In genomic region chr11:64019106-64020031, GRCh38 we compare ENCODE assay signal across 19 cellular contexts. TPM values are rescaled to one million over a fixed set of nuclear protein-coding genes. Genes with fewer than 3 reads are reported as not detected.
DNase-seq lines count a peak whose midpoint lies in the region; ATAC-seq and TF ChIP-seq lines count a peak whose summit lies in the region.
"Had no signal": no experiment of that assay in that cellular context is flagged by ENCODE, and none has a peak within 500 bp of the region (broad histone marks: within the 10 kb centered on the region; RNA-seq: fewer than 3 reads in every experiment).

No MANE protein-coding gene starts in this region.

- H3K4me3 ChIP-seq in GM23338 (no peak overlapping the region), NT2/D1 (ENCODE audit: insufficient read length, low read depth) (no peak overlapping the region), left ventricle myocardium inferior (peak overlapping the region; percentile 25), trophoblast cell (ENCODE audit: low read depth, low read length) (peak overlapping the region; percentile 23)
- H3K4me3 ChIP-seq: GM12878, HAP-1 had no signal

- no peak overlapping the region for H4K91ac ChIP-seq in trophoblast cell (ENCODE audit: low read depth, low read length)

- no peak overlapping the region for H3K27ac ChIP-seq in GM23338 (ENCODE audit: low read depth)
- peak overlapping the region; percentile 71 for H3K27ac ChIP-seq in left ventricle myocardium inferior (replicated peaks)
- H3K27ac ChIP-seq in trophoblast cell (ENCODE audit: low read depth, low read length) = no peak overlapping the region
- H3K27ac ChIP-seq: C4-2B had no signal

- H3K27me3 Mint-ChIP-seq in GM23338 (ENCODE audit: insufficient read depth, low read depth, poor library complexity) = peaks cover 41% of the 10 kb centered on the region

- WGBS in trophoblast cell (ENCODE audit: extremely low coverage, insufficient coverage, insufficient read length) = no CpG with 5 or more reads among the region's 27 CpGs

- no peak overlapping the region for H2AK5ac ChIP-seq in trophoblast cell (ENCODE audit: low read length)

- H2BK12ac ChIP-seq in trophoblast cell (ENCODE audit: low read length) = no peak overlapping the region

- ATAC-seq in GM23338 (peak; percentile 41), HG02938 (IDR thresholded peaks at IDR 0.05; ENCODE audit: unreplicated experiment) (no peak), HG03139 (IDR thresholded peaks at IDR 0.05; ENCODE audit: unreplicated experiment) (no peak)
- ATAC-seq: GM12878 had no signal

- H3K4me1 ChIP-seq in GM23338 (ENCODE audit: insufficient read depth) = peaks cover 33% of the 10 kb centered on the region
- H3K4me1 ChIP-seq in NT2/D1 (ENCODE audit: insufficient read depth, insufficient read length) = peaks cover 43% of the 10 kb centered on the region
- H3K4me1 ChIP-seq in left ventricle myocardium inferior = peaks cover 36% of the 10 kb centered on the region
- H3K4me1 ChIP-seq in trophoblast cell (ENCODE audit: control insufficient read depth in 1 of 2, insufficient read depth in 2 of 2, low read length in 2 of 2) = no peaks in the 10 kb centered on the region
- H3K4me1 ChIP-seq: Caco-2, HAP-1 had no signal

- H3K4me2 ChIP-seq in GM23338 (peak overlapping the region; percentile 14; the same call in 1 of the 2 replicates), trophoblast cell (ENCODE audit: low read length) (no peak overlapping the region)

- H3K27me3 ChIP-seq in GM23338 (ENCODE audit: insufficient read depth) (peaks cover 40% of the 10 kb centered on the region), NT2/D1 (ENCODE audit: insufficient read depth, insufficient read length) (peaks cover 19% of the 10 kb centered on the region), left ventricle myocardium inferior (ENCODE audit: low read depth) (no peaks in the 10 kb centered on the region), trophoblast cell (ENCODE audit: insufficient read depth, low read length) (no peaks in the 10 kb centered on the region)

- TF ChIP-seq CTCF in GM23338 (conservative IDR thresholded peaks at IDR 0.05; ENCODE audit: low read depth in 2 of 2) (no peak), left ventricle myocardium inferior (IDR thresholded peaks at IDR 0.05; ENCODE audit: borderline replicate concordance) (no peak)

- H3K36me3 ChIP-seq in GM23338 (ENCODE audit: insufficient read depth) = no peaks in the 10 kb centered on the region
- H3K36me3 ChIP-seq in NT2/D1 (ENCODE audit: insufficient read depth, insufficient read length, low read length) = no peaks in the 10 kb centered on the region
- no peaks in the 10 kb centered on the region for H3K36me3 ChIP-seq in left ventricle myocardium inferior
- no peaks in the 10 kb centered on the region for H3K36me3 ChIP-seq in trophoblast cell (ENCODE audit: control insufficient read depth in 1 of 2, insufficient read depth in 2 of 2, low read length in 2 of 2)
- H3K36me3 ChIP-seq: HAP-1 had no signal

- no peak overlapping the region for H4K8ac ChIP-seq in trophoblast cell (ENCODE audit: low read depth, low read length)

- H3K27ac Mint-ChIP-seq in GM23338 = no peak overlapping the region

- no peak for DNase-seq in GM23338 (ENCODE audit: low spot score)
- DNase-seq in NT2/D1 (ENCODE audit: low read depth, low spot score) = no peak
- peak; percentile 59 for DNase-seq in left ventricle myocardium inferior
- DNase-seq in trophoblast cell = no peak
- no peak for DNase-seq in stimulated activated CD4-positive, alpha-beta T cell treated with anti-CD3 and anti-CD28 coated beads, Interleukin-4, amount 100 ng/mL, for 1 hour
- no peak for DNase-seq in GM19238 (ENCODE audit: insufficient read length, low spot score)
- DNase-seq: Caco-2, DMS53, NCI-H1694, NCI-H446 treated with DMSO at 0.1 percent for 48 hours, NCI-H82 had no signal

- intact Hi-C loops in left ventricle myocardium inferior (cut with micrococcal nuclease) = no loop called here

- no peak overlapping the region for H3K4me3 Mint-ChIP-seq in GM23338

- no peaks in the 10 kb centered on the region for H3K79me1 ChIP-seq in trophoblast cell (ENCODE audit: low read length)

- no peak overlapping the region for H2BK120ac ChIP-seq in trophoblast cell (ENCODE audit: insufficient read depth, low read length, poor library complexity)

- H3K9me3 ChIP-seq in NT2/D1 (ENCODE audit: insufficient read depth, low read length) (no peaks in the 10 kb centered on the region), left ventricle myocardium inferior (replicated peaks) (no peaks in the 10 kb centered on the region), trophoblast cell (ENCODE audit: insufficient read depth, low read depth, low read length) (peaks cover 2% of the 10 kb centered on the region)
- H3K9me3 ChIP-seq: Caco-2, HAP-1 had no signal

- H2AFZ ChIP-seq in GM23338 (no peak overlapping the region), trophoblast cell (ENCODE audit: insufficient read depth, low read length, poor library complexity) (no peak overlapping the region)

- H3K79me2 ChIP-seq in GM23338 (replicated peaks; ENCODE audit: insufficient read depth) (no peaks in the 10 kb centered on the region), trophoblast cell (ENCODE audit: control insufficient read depth, insufficient read depth, low read length, poor library complexity) (no peaks in the 10 kb centered on the region)

- H2BK5ac ChIP-seq in trophoblast cell (ENCODE audit: low read depth, low read length, poor library complexity) = no peak overlapping the region

- no peaks in the 10 kb centered on the region for H3K9me3 Mint-ChIP-seq in GM23338

- H3K9me2 ChIP-seq in GM23338 (ENCODE audit: insufficient read depth) = no peaks in the 10 kb centered on the region

- no peak overlapping the region for H3K18ac ChIP-seq in trophoblast cell (ENCODE audit: low read length)

- no peaks in the 10 kb centered on the region for H4K20me1 ChIP-seq in GM23338 (replicated peaks; ENCODE audit: insufficient read depth)

- no peak overlapping the region for H3K4ac ChIP-seq in trophoblast cell (ENCODE audit: low read depth, low read length)

- H3F3A ChIP-seq in GM23338 (replicated peaks; ENCODE audit: low read depth) = peaks cover 8% of the 10 kb centered on the region; the same call in 1 of the 2 replicates

- H3K36me3 Mint-ChIP-seq in GM23338 (ENCODE audit: low read depth) = no peaks in the 10 kb centered on the region

- H3K23ac ChIP-seq in trophoblast cell (ENCODE audit: low read length) = no peak overlapping the region

- H3K9ac ChIP-seq in NT2/D1 (ENCODE audit: insufficient read length, low read depth) (peak overlapping the region; percentile 50), trophoblast cell (ENCODE audit: low read length) (no peak overlapping the region)

- peaks cover 44% of the 10 kb centered on the region for H3K4me1 Mint-ChIP-seq in GM23338

- no peak overlapping the region for H3K14ac ChIP-seq in trophoblast cell (ENCODE audit: low read length)

- H4K12ac ChIP-seq in trophoblast cell (ENCODE audit: low read depth, low read length) = no peak overlapping the region

TF ChIP-seq in GM23338, 12 proteins besides CTCF, POLR2A, EP300 and RAD21:
- TF ChIP-seq REST (IDR thresholded peaks at IDR 0.05; ENCODE audit: unreplicated experiment) (peak; percentile 51), POLR2AphosphoS5 (IDR thresholded peaks at IDR 0.05; ENCODE audit: low read depth) (no peak), ZNF331 (CRISPR knock-in tag; IDR thresholded peaks at IDR 0.05; ENCODE audit: low read depth) (no peak)

RNA-seq across cellular contexts. Expression of gene FLRT1, which starts 16.4 kb away (rescaled TPM):
- 0.54 and 1.1 TPM in 2 replicates for total RNA-seq in GM23338 (2014; rRNA removed; shearing (Covaris generic))
- 0.40 and 0.76 TPM in 2 replicates for polyA plus RNA-seq in GM23338 (2016; fragmentation: Nextera tagmentation; extraction: Ambion mirVana)
- total RNA-seq in left ventricle myocardium inferior = 0.44 TPM
- polyA plus RNA-seq in trophoblast cell (2013) = 0.03 TPM in 2 replicates
- total RNA-seq: G401, GM12878, HT1080, SK-MEL-5 had no signal

RNA-seq across cellular contexts. Expression of gene OTUB1, which starts 33.1 kb away (rescaled TPM):
- 94.7 and 122 TPM in 2 replicates for total RNA-seq in GM23338 (2014; rRNA removed; shearing (Covaris generic))
- 193 and 207 TPM in 2 replicates for polyA plus RNA-seq in GM23338 (2016; fragmentation: Nextera tagmentation; extraction: Ambion mirVana)
- total RNA-seq in left ventricle myocardium inferior = 57.0 TPM
- polyA plus RNA-seq in trophoblast cell (2013) = 88.2 and 91.1 TPM in 2 replicates

RNA-seq across cellular contexts. Expression of gene COX8A, which starts 44.9 kb away (rescaled TPM):
- total RNA-seq in GM23338 (2014; rRNA removed; shearing (Covaris generic)) = 385 and 427 TPM in 2 replicates
- polyA plus RNA-seq in GM23338 (2016; fragmentation: Nextera tagmentation; extraction: Ambion mirVana) = 483 and 516 TPM in 2 replicates
- total RNA-seq in left ventricle myocardium inferior = 920 TPM
- polyA plus RNA-seq in trophoblast cell (2013) = 385 and 425 TPM in 2 replicates

Comparison
In these comparisons a context has a peak if more than half of its experiments do, and no peak if none do; other contexts are left out.
1. H3K4me3 ChIP-seq: peak in left ventricle myocardium inferior (single experiment) and trophoblast cell (single experiment); none in GM23338 (single experiment) and NT2/D1 (single experiment).